Comparison of ENCODE assay signal across 28 cellular contexts in genomic region chr3:159163656-159164055, GRCh38.
"Had no signal": no experiment of that assay in that cellular context is flagged by ENCODE, and none has a peak within 500 bp of the region (broad histone marks: within the 10 kb centered on the region; RNA-seq: fewer than 3 reads in every experiment).

No MANE protein-coding gene starts in this region.

- H3K4me3 ChIP-seq: gastroesophageal sphincter, suprapubic skin, tibial artery had no signal

- H3K4me3 Mint-ChIP-seq: activated CD4-positive, alpha-beta memory T cell treated with anti-CD3 and anti-CD28 coated beads, Interleukin-2, amount 10 ng/mL, durations not matched to agents 7 days and 5 days; activated CD4-positive, alpha-beta T cell treated with anti-CD3 and anti-CD28 coated beads, Interleukin-2, amount 10 ng/mL, durations not matched to agents 7 days and 5 days; activated naive CD4-positive, alpha-beta T cell treated with anti-CD3 and anti-CD28 coated beads, Interleukin-2, amount 10 ng/mL, durations not matched to agents 7 days and 5 days; activated naive CD8-positive, alpha-beta T cell treated with anti-CD3 and anti-CD28 coated beads, Interleukin-2, amount 10 ng/mL, durations not matched to agents 7 days and 5 days; activated T-cell treated with anti-CD3 and anti-CD28 coated beads, Interleukin-2, amount 50 U/mL, for 24 hours; central memory CD8-positive, alpha-beta T cell; natural killer cell treated with Interleukin-12 subunit alpha and Interleukin-12 subunit beta and Interleukin-15 and Interleukin-18, amount 100 ng/mL, for 72 hours; stimulated activated naive B cell treated with anti-CD40 and anti-IgM and Interleukin-4, amounts not matched to agents 10 μg/mL and 1 μg/mL and 100 μg/mL, for 72 hours; T-helper 2 cell treated with Interferon-gamma antibody and Interleukin-4, amounts not matched to agents 5 μg/mL and 100 μg/mL, for 36 hours had no signal

- H3K36me3 ChIP-seq: brain microvascular endothelial cell, gastroesophageal sphincter, suprapubic skin, tibial artery had no signal

- H3K27ac ChIP-seq: brain microvascular endothelial cell, gastroesophageal sphincter, suprapubic skin, tibial artery, VCaP had no signal

- H3K27ac Mint-ChIP-seq: activated CD4-positive, alpha-beta memory T cell treated with anti-CD3 and anti-CD28 coated beads, Interleukin-2, amount 10 ng/mL, durations not matched to agents 7 days and 5 days; activated CD4-positive, alpha-beta T cell treated with anti-CD3 and anti-CD28 coated beads, Interleukin-2, amount 10 ng/mL, durations not matched to agents 7 days and 5 days; activated naive CD4-positive, alpha-beta T cell treated with anti-CD3 and anti-CD28 coated beads, Interleukin-2, amount 10 ng/mL, durations not matched to agents 7 days and 5 days; activated naive CD8-positive, alpha-beta T cell treated with anti-CD3 and anti-CD28 coated beads, Interleukin-2, amount 10 ng/mL, durations not matched to agents 7 days and 5 days; activated T-cell treated with anti-CD3 and anti-CD28 coated beads, Interleukin-2, amount 50 U/mL, for 24 hours; natural killer cell treated with Interleukin-12 subunit alpha and Interleukin-12 subunit beta and Interleukin-15 and Interleukin-18, amount 100 ng/mL, for 72 hours; stimulated activated naive B cell treated with anti-CD40 and anti-IgM and Interleukin-4, amounts not matched to agents 10 μg/mL and 1 μg/mL and 100 μg/mL, for 72 hours; T-helper 2 cell treated with Interferon-gamma antibody and Interleukin-4, amounts not matched to agents 5 μg/mL and 100 μg/mL, for 36 hours had no signal

- ATAC-seq: gastroesophageal sphincter; left cardiac atrium; natural killer cell treated with Interleukin-12 subunit alpha and Interleukin-12 subunit beta and Interleukin-15 and Interleukin-18, amount 100 ng/mL, for 72 hours; right cardiac atrium; stimulated activated naive B cell treated with anti-CD40 and anti-IgM and Interleukin-4, amounts not matched to agents 10 μg/mL and 1 μg/mL and 100 μg/mL, for 72 hours had no signal

- H3K4me1 ChIP-seq: suprapubic skin, tibial artery had no signal

- H3K4me1 Mint-ChIP-seq: activated CD4-positive, alpha-beta memory T cell treated with anti-CD3 and anti-CD28 coated beads, Interleukin-2, amount 10 ng/mL, durations not matched to agents 7 days and 5 days; activated CD4-positive, alpha-beta T cell treated with anti-CD3 and anti-CD28 coated beads, Interleukin-2, amount 10 ng/mL, durations not matched to agents 7 days and 5 days; activated naive CD4-positive, alpha-beta T cell treated with anti-CD3 and anti-CD28 coated beads, Interleukin-2, amount 10 ng/mL, durations not matched to agents 7 days and 5 days; activated naive CD8-positive, alpha-beta T cell treated with anti-CD3 and anti-CD28 coated beads, Interleukin-2, amount 10 ng/mL, durations not matched to agents 7 days and 5 days; central memory CD8-positive, alpha-beta T cell; stimulated activated naive B cell treated with anti-CD40 and anti-IgM and Interleukin-4, amounts not matched to agents 10 μg/mL and 1 μg/mL and 100 μg/mL, for 72 hours had no signal

- H3K27me3 Mint-ChIP-seq: activated CD4-positive, alpha-beta memory T cell treated with anti-CD3 and anti-CD28 coated beads, Interleukin-2, amount 10 ng/mL, durations not matched to agents 7 days and 5 days; activated CD4-positive, alpha-beta T cell treated with anti-CD3 and anti-CD28 coated beads, Interleukin-2, amount 10 ng/mL, durations not matched to agents 7 days and 5 days; activated naive CD4-positive, alpha-beta T cell treated with anti-CD3 and anti-CD28 coated beads, Interleukin-2, amount 10 ng/mL, durations not matched to agents 7 days and 5 days; activated naive CD8-positive, alpha-beta T cell treated with anti-CD3 and anti-CD28 coated beads, Interleukin-2, amount 10 ng/mL, durations not matched to agents 7 days and 5 days; activated T-cell treated with anti-CD3 and anti-CD28 coated beads, Interleukin-2, amount 50 U/mL, for 24 hours; central memory CD8-positive, alpha-beta T cell; natural killer cell treated with Interleukin-12 subunit alpha and Interleukin-12 subunit beta and Interleukin-15 and Interleukin-18, amount 100 ng/mL, for 72 hours; stimulated activated naive B cell treated with anti-CD40 and anti-IgM and Interleukin-4, amounts not matched to agents 10 μg/mL and 1 μg/mL and 100 μg/mL, for 72 hours had no signal

- H3K27me3 ChIP-seq: brain microvascular endothelial cell, gastroesophageal sphincter, suprapubic skin, tibial artery had no signal

- H3K9me3 Mint-ChIP-seq: activated CD4-positive, alpha-beta memory T cell treated with anti-CD3 and anti-CD28 coated beads, Interleukin-2, amount 10 ng/mL, durations not matched to agents 7 days and 5 days; activated CD4-positive, alpha-beta T cell treated with anti-CD3 and anti-CD28 coated beads, Interleukin-2, amount 10 ng/mL, durations not matched to agents 7 days and 5 days; activated naive CD4-positive, alpha-beta T cell treated with anti-CD3 and anti-CD28 coated beads, Interleukin-2, amount 10 ng/mL, durations not matched to agents 7 days and 5 days; activated naive CD8-positive, alpha-beta T cell treated with anti-CD3 and anti-CD28 coated beads, Interleukin-2, amount 10 ng/mL, durations not matched to agents 7 days and 5 days; activated T-cell treated with anti-CD3 and anti-CD28 coated beads, Interleukin-2, amount 50 U/mL, for 24 hours; stimulated activated naive B cell treated with anti-CD40 and anti-IgM and Interleukin-4, amounts not matched to agents 10 μg/mL and 1 μg/mL and 100 μg/mL, for 72 hours; T-helper 2 cell treated with Interferon-gamma antibody and Interleukin-4, amounts not matched to agents 5 μg/mL and 100 μg/mL, for 36 hours had no signal

- H3K36me3 Mint-ChIP-seq: activated naive CD4-positive, alpha-beta T cell treated with anti-CD3 and anti-CD28 coated beads, Interleukin-2, amount 10 ng/mL, durations not matched to agents 7 days and 5 days; activated naive CD8-positive, alpha-beta T cell treated with anti-CD3 and anti-CD28 coated beads, Interleukin-2, amount 10 ng/mL, durations not matched to agents 7 days and 5 days; natural killer cell treated with Interleukin-12 subunit alpha and Interleukin-12 subunit beta and Interleukin-15 and Interleukin-18, amount 100 ng/mL, for 72 hours; stimulated activated naive B cell treated with anti-CD40 and anti-IgM and Interleukin-4, amounts not matched to agents 10 μg/mL and 1 μg/mL and 100 μg/mL, for 72 hours had no signal

- H3K9me3 ChIP-seq: gastroesophageal sphincter, suprapubic skin, tibial artery had no signal

- DNase-seq: activated CD4-positive, alpha-beta memory T cell treated with anti-CD3 and anti-CD28 coated beads, Interleukin-2, amount 10 ng/mL, durations not matched to agents 7 days and 5 days; activated CD4-positive, alpha-beta T cell treated with anti-CD3 and anti-CD28 coated beads for 1 hour; activated CD4-positive, alpha-beta T cell treated with anti-CD3 and anti-CD28 coated beads, Interleukin-2, amount 10 ng/mL, durations not matched to agents 7 days and 5 days; activated CD8-positive, alpha-beta memory T cell treated with anti-CD3 and anti-CD28 coated beads, Interleukin-2, amount 50 U/mL, for 48 hours; activated gamma-delta T cell; activated naive CD4-positive, alpha-beta T cell treated with anti-CD3 and anti-CD28 coated beads, Interleukin-2, amount 10 ng/mL, durations not matched to agents 7 days and 5 days; activated naive CD8-positive, alpha-beta T cell treated with anti-CD3 and anti-CD28 coated beads, Interleukin-2, amount 10 ng/mL, durations not matched to agents 7 days and 5 days; activated T-cell treated with anti-CD3 and anti-CD28 coated beads, Interleukin-2, amount 50 U/mL, for 24 hours; amniotic stem cell; brain microvascular endothelial cell; dermis blood vessel endothelial cell; effector CD4-positive, alpha-beta T cell; hippocampal formation; left cardiac atrium; midbrain; posterior cingulate gyrus; right cardiac atrium; stimulated activated CD4-positive, alpha-beta T cell treated with anti-CD3 and anti-CD28 coated beads, Interleukin-15, amount 100 ng/mL, for 24 hours; stimulated activated CD4-positive, alpha-beta T cell treated with anti-CD3 and anti-CD28 coated beads, Interleukin-2, amount 100 ng/mL, for 24 hours; stimulated activated naive B cell treated with anti-CD40 and anti-IgM and Interleukin-4, amounts not matched to agents 10 μg/mL and 1 μg/mL and 100 μg/mL, for 72 hours; T-helper 1 cell; tibial artery had no signal
